Comparison of ENCODE assay signal across 17 cellular contexts in the genomic region with DNA sequence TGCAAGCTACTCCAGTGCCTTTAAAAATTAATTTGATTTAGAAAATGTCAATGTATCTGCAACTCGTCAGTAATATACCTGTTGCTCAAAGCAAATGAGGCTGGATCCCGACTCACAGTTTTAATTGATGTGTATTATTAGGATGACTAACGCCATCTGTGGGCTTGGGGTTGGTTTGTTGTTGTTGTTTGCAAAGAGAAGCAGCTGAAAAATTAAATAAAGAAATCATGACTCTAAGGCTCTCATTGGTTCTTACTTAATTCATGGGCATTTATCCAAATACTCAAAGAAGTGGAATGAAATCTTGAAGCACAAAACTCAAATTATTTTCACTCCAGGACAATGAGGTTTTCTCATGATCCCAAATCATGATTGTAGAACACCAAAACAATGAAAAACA. TPM values are rescaled to one million over a fixed set of nuclear protein-coding genes. Genes with fewer than 3 reads are reported as not detected.
A peak's percentile ranks its signal among the peaks of the same experiment; 100 is the strongest.
DNase-seq lines count a peak whose midpoint lies in the region; TF ChIP-seq lines count a peak whose summit lies in the region.
"Had no signal": no experiment of that assay in that cellular context is flagged by ENCODE, and none has a peak within 500 bp of the region (broad histone marks: within the 10 kb centered on the region; RNA-seq: fewer than 3 reads in every experiment).

No MANE protein-coding gene starts in this region.

- no peak for TF ChIP-seq POLR2A in esophagus muscularis mucosa (IDR thresholded peaks at IDR 0.05; ENCODE audit: low read depth)

- WGBS in esophagus muscularis mucosa: 80% methylated on average over 3 of the region's 3 CpGs

- no peak for TF ChIP-seq EP300 in esophagus muscularis mucosa (IDR thresholded peaks at IDR 0.05)

- DNase-seq in AG10803 (ENCODE audit: low read depth) (peak; percentile 19), LHCN-M2 (ENCODE audit: low read depth) (peak; percentile 74), fibroblast of villous mesenchyme (ENCODE audit: low read depth) (peak; percentile 70), NCI-H510A (lab: John Stamatoyannopoulos, UW) (no peak), A172 (ENCODE audit: low spot score) (no peak), esophagus muscularis mucosa (ENCODE audit: extremely low spot score) (no peak), DMS53 treated with DMSO at 0.1 percent for 48 hours (lab: John Stamatoyannopoulos, UW; ENCODE audit: unreplicated experiment) (no peak)
- DNase-seq: C1 segment of cervical spinal cord; CD4-positive, CD25-positive, alpha-beta regulatory T cell; CD8-positive, alpha-beta memory T cell; COR-L47; DMS79; GDM1; HFFc6 had no signal

- intact Hi-C loops in esophagus muscularis mucosa (cut with DNase I): no loop called here

- H3K36me3 ChIP-seq in esophagus muscularis mucosa: no peaks in the 10 kb centered on the region

- no peaks in the 10 kb centered on the region for H3K27me3 ChIP-seq in esophagus muscularis mucosa

- no peak overlapping the region for H3K27ac ChIP-seq in esophagus muscularis mucosa (replicated peaks in 1 of 4)
- H3K27ac ChIP-seq: HL-60, KMS-11 had no signal

- no peak for TF ChIP-seq CTCF in AG10803 (conservative IDR thresholded peaks at IDR 0.05; ENCODE audit: low read length)
- TF ChIP-seq CTCF in fibroblast of villous mesenchyme (IDR thresholded peaks at IDR 0.05; ENCODE audit: insufficient read depth, low read depth, low read length): no peak
- TF ChIP-seq CTCF in esophagus muscularis mucosa (IDR thresholded peaks at IDR 0.05): no peak

- peaks cover 0 to 6% (median 2%) of the 10 kb centered on the region in 4 donors for H3K4me1 ChIP-seq in esophagus muscularis mucosa

- no peaks in the 10 kb centered on the region for H3K9me3 ChIP-seq in esophagus muscularis mucosa

- no peak overlapping the region for H3K4me3 ChIP-seq in AG10803 (ENCODE audit: low read length)
- no peak overlapping the region for H3K4me3 ChIP-seq in fibroblast of villous mesenchyme (ENCODE audit: low read depth, low read length)
- H3K4me3 ChIP-seq in esophagus muscularis mucosa: no peak overlapping the region
- H3K4me3 ChIP-seq: GM23338 had no signal

RNA-seq across cellular contexts. Expression of a gene that starts 46.4 kb away (rescaled TPM):
- total RNA-seq in LHCN-M2 (2014; rRNA removed) (10.8 and 12.5 TPM in 2 replicates), fibroblast of villous mesenchyme (1.3 and 1.6 TPM in 2 replicates), esophagus muscularis mucosa (1 to 10 TPM in 3 of 4 donors, under 1 TPM in 1; 0.83 to 2.6 (median 1.8) TPM)
- polyA plus RNA-seq in LHCN-M2 (2012): 3.5 TPM
- total RNA-seq in A172 (2014; rRNA removed; shearing (Covaris generic)): 0.05 and 0.19 TPM in 2 replicates
- total RNA-seq: CD4-positive, CD25-positive, alpha-beta regulatory T cell; CD8-positive, alpha-beta memory T cell had no signal
- polyA plus RNA-seq: CD4-positive, CD25-positive, alpha-beta regulatory T cell; CD8-positive, alpha-beta memory T cell had no signal

Comparison
In these comparisons a context has a peak if more than half of its experiments do, and no peak if none do; other contexts are left out.
1. DNase-seq: peak in AG10803 (single experiment), LHCN-M2 (single experiment) and fibroblast of villous mesenchyme (single experiment); none in NCI-H510A (single experiment), A172 (single experiment), esophagus muscularis mucosa (single experiment) and DMS53 treated with DMSO at 0.1 percent for 48 hours (single experiment).